12 cellular contexts compared by ENCODE assay signal in the genomic region with DNA sequence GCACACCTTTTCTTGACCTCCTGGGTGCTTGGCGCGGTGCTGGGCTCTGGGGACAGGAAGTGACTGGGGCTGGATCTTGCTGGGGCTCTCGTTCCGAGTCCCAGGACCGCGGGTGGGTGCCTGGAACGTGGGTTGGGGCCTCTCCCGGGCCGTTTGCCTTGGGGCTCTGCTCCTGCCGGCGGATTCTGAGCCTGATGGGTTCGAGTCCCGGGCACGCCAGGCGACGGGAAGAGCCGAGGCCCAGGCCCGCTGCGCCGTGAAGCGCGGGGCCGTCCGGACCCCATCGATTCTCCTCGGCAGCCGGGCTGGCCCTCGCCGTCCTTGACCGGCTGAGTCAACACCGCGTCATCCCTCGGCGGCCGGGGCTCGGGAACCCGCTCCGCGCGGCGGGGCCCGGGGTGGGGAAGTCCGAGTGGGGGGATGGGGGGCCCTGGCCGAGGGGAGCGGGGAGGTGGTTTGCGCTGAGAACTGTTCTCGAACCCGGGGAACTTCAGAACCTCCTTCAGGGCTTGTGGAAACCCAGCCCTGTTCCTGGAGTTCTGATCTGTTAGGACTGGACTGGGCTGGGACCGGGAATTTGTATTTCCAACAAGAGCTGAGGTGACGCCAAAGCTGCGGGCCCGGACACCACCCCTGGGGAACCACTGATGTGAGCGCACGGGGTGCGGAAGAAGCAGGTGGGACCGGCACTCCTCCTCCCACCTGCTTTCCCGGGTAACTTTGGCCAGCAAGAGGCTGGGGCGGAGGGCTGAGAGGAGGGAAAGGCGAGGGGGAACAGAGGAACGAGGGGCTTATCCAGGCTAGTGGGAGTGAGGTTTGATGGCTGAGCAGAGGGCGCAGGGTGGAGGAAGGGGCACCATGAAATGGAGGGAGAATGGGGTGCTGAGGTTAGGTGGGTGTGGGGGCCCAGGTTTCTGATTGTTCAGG. TPM values are rescaled to one million over a fixed set of nuclear protein-coding genes. Genes with fewer than 3 reads are reported as not detected.
DNase-seq lines count a peak whose midpoint lies in the region; ATAC-seq and TF ChIP-seq lines count a peak whose summit lies in the region.
"Had no signal": no experiment of that assay in that cellular context is flagged by ENCODE, and none has a peak within 500 bp of the region (broad histone marks: within the 10 kb centered on the region; RNA-seq: fewer than 3 reads in every experiment).

No MANE protein-coding gene starts in this region.

- peak overlapping the region; percentile 86 to 90 for H4K8ac ChIP-seq in IMR-90 (ENCODE audit: low read depth in 2 of 2, low read length in 2 of 2)

- peaks cover 20 to 22% of the 10 kb centered on the region in 2 donors for H3K36me3 Mint-ChIP-seq in naive B cell

- no peak for TF ChIP-seq EP300 in esophagus muscularis mucosa (IDR thresholded peaks at IDR 0.05)

- H4K20me1 ChIP-seq in IMR-90 (ENCODE audit: insufficient read depth, low read length) = 0 out of 2 replicates have a peak, but pooled peaks cover 3% of the 10 kb centered on the region

- peak overlapping the region in 4 of 8 donors; percentile 32 to 63 (median 45) for H3K4me3 Mint-ChIP-seq in naive B cell

- CTCF ChIA-PET in IMR-90 (lab: Yijun Ruan, JAX) = no interaction called here

- peak overlapping the region; percentile 83 for H3K4ac ChIP-seq in IMR-90 (ENCODE audit: low read depth, low read length)

- H3K79me1 ChIP-seq in IMR-90 (ENCODE audit: low read depth in 1 of 2, low read length in 2 of 2) = peaks cover 5 to 39% of the 10 kb centered on the region in 2 experiments; a peak in 3 of 4 replicates

- H3K27ac Mint-ChIP-seq in naive B cell = peak overlapping the region in 4 of 6 donors; percentile 24 to 83 (median 79)

- H3K27ac ChIP-seq in IMR-90 (ENCODE audit: insufficient read depth, low read length) (peak overlapping the region; percentile 82), esophagus muscularis mucosa (replicated peaks in 1 of 4) (peak overlapping the region in 3 of 4 donors; percentile 21 to 66 (median 38))
- H3K27ac ChIP-seq: lower lobe of right lung had no signal

- H3K4me1 ChIP-seq in IMR-90 (ENCODE audit: control insufficient read depth, insufficient read depth, low read length) (peaks cover 32% of the 10 kb centered on the region), esophagus muscularis mucosa (peaks cover 17 to 49% (median 38%) of the 10 kb centered on the region in 4 donors)

- H2BK5ac ChIP-seq in IMR-90 (ENCODE audit: low read depth, low read length, poor library complexity, severe bottlenecking) = peak overlapping the region; percentile 35

- in situ Hi-C loops in ACHN (cut with HindIII; ENCODE audit: low pct_ligation_motif_present, low pct_unique_long_range_greater_than_20kb, low sequenced_read_pairs) (no loop called here), IMR-90 (cut with MboI; ENCODE audit: low sequenced_read_pairs) (no loop called here)

- H3K18ac ChIP-seq in IMR-90 (ENCODE audit: low read depth, low read length) = peak overlapping the region; percentile 25

- WGBS in IMR-90 (ENCODE audit: extremely low coverage in 2 of 2, insufficient read length in 1 of 2), 2 experiments = 17% methylated on average over 25 of the region's 61 CpGs; no CpG with 5 or more reads in 1 of the 2 experiments
- 67% methylated on average over 18 of the region's 61 CpGs for WGBS in esophagus muscularis mucosa

- peak overlapping the region; percentile 84 for H3K9ac ChIP-seq in IMR-90 (ENCODE audit: low read depth, low read length)

- peaks cover 56 to 70% (median 69%) of the 10 kb centered on the region in 3 donors for H3K4me1 Mint-ChIP-seq in naive B cell

- TF ChIP-seq POLR2A in IMR-90 (IDR thresholded peaks at IDR 0.05; ENCODE audit: low read depth, low read length) (peak; percentile 50; the same call in 1 of the 2 replicates), esophagus muscularis mucosa (IDR thresholded peaks at IDR 0.05; ENCODE audit: low read depth) (no peak)

- peak overlapping the region; percentile 53; the same call in 1 of the 2 replicates for H3K56ac ChIP-seq in IMR-90 (ENCODE audit: extremely low read depth, insufficient read depth, low read length)

- peak overlapping the region; percentile 92 for H4K91ac ChIP-seq in IMR-90 (ENCODE audit: insufficient read depth, low read depth, low read length)

- peak overlapping the region; percentile 86 for H2AFZ ChIP-seq in IMR-90 (replicated peaks; ENCODE audit: low read length, poor library complexity)

- TF ChIP-seq CTCF in IMR-90 (conservative IDR thresholded peaks at IDR 0.05; ENCODE audit: low read depth, low read length) (no peak), esophagus muscularis mucosa (IDR thresholded peaks at IDR 0.05) (no peak)

- no peaks in the 10 kb centered on the region for H3K27me3 Mint-ChIP-seq in naive B cell

- H3K9me3 Mint-ChIP-seq in naive B cell = no peaks in the 10 kb centered on the region

- H2BK20ac ChIP-seq in IMR-90 (ENCODE audit: low read depth, low read length) = peak overlapping the region; percentile 57

- H3K36me3 ChIP-seq in IMR-90 (ENCODE audit: control insufficient read depth, insufficient read depth, low read length) (peaks cover 9% of the 10 kb centered on the region), esophagus muscularis mucosa (peaks cover 0 to 12% (median 0%) of the 10 kb centered on the region in 4 donors)

- POLR2A ChIA-PET in IMR-90 (lab: Charles Lee; ENCODE audit: unreplicated experiment) = no interaction called here

- H3K4me2 ChIP-seq in IMR-90 (ENCODE audit: low read depth, low read length) = peak overlapping the region; percentile 73

- H2BK15ac ChIP-seq in IMR-90 (ENCODE audit: low read depth, low read length) = peak overlapping the region; percentile 95; the same call in 2 of the 3 replicates

- peak overlapping the region; percentile 95 for H2BK120ac ChIP-seq in IMR-90 (ENCODE audit: low read depth, low read length)

- peak; percentile 83 for DNase-seq in ACHN
- peak; percentile 70 for DNase-seq in IMR-90
- DNase-seq in esophagus muscularis mucosa (ENCODE audit: extremely low spot score) = peak; percentile 87
- DNase-seq in naive B cell = no peak
- DNase-seq in putamen (ENCODE audit: low spot score) = no peak
- no peak for DNase-seq in activated CD4-positive, alpha-beta T cell treated with anti-CD3 and anti-CD28 coated beads for 48 hours
- DNase-seq in effector CD4-positive, alpha-beta T cell = no peak
- DNase-seq in activated T-cell treated with anti-CD3 and anti-CD28 coated beads, Interleukin-2, amount 50 U/mL, for 1 hour = no peak
- DNase-seq: activated CD4-positive, alpha-beta T cell treated with anti-CD3 and anti-CD28 coated beads, Interleukin-2, amount 50 U/mL, for 1 hour; cerebellar nuclear complex; lower lobe of right lung; PC-3 had no signal

- peak; percentile 87 for ATAC-seq in IMR-90 (ENCODE audit: low read depth)
- ATAC-seq in naive B cell (ENCODE audit: low read depth in 2 of 2) = no peak
- ATAC-seq: PC-3 had no signal

- no TSS peak for BruUV-seq in IMR-90 (replicated peaks; lab: Mats Ljungman, UMichigan)

- H3K9me1 ChIP-seq in IMR-90 (ENCODE audit: insufficient read depth, low read length) = peaks cover 3% of the 10 kb centered on the region; the same call in 1 of the 2 replicates

- intact Hi-C loops in IMR-90 (cut with micrococcal nuclease) = loop anchor here (2.0 kb wide), 1 partner anchor 105 kb away; no protein-coding TSS in a partner anchor
- intact Hi-C loops in esophagus muscularis mucosa (cut with DNase I) = loop anchor here (10.0 kb wide), 1 partner anchor 149 kb away; the partner anchor contains the start of gene EXOC6

- peak overlapping the region; percentile 91 for H4K5ac ChIP-seq in IMR-90 (ENCODE audit: low read depth, low read length)

- H3K27me3 ChIP-seq in IMR-90 (ENCODE audit: control insufficient read depth, insufficient read depth, low read length) (no peaks in the 10 kb centered on the region), esophagus muscularis mucosa (peaks cover 0 to 32% (median 2%) of the 10 kb centered on the region in 4 donors)

- peak overlapping the region; percentile 94 for H3K14ac ChIP-seq in IMR-90 (replicated peaks; ENCODE audit: low read depth, low read length)

- peak overlapping the region; percentile 58 for H3K23ac ChIP-seq in IMR-90 (ENCODE audit: low read depth, low read length)

- H3K4me3 ChIP-seq in IMR-90 (ENCODE audit: insufficient read depth, low read depth, low read length) (peak overlapping the region; percentile 47), esophagus muscularis mucosa (peak overlapping the region; percentile 10 to 49 (median 35))
- H3K4me3 ChIP-seq: lower lobe of right lung had no signal

- dilution Hi-C loops in IMR-90 (cut with HindIII; ENCODE audit: low sequenced_read_pairs, unreplicated experiment) = no loop called here

- H2AK9ac ChIP-seq in IMR-90 (replicated peaks; ENCODE audit: low read depth, low read length, poor library complexity) = peak overlapping the region; percentile 96

- peak overlapping the region; percentile 94 for H2AK5ac ChIP-seq in IMR-90 (ENCODE audit: low read depth, low read length)

- no peaks in the 10 kb centered on the region for H3K9me3 ChIP-seq in IMR-90 (ENCODE audit: control insufficient read depth, insufficient read depth, low read length)
- no peaks in the 10 kb centered on the region for H3K9me3 ChIP-seq in esophagus muscularis mucosa
- H3K9me3 ChIP-seq: lower lobe of right lung had no signal

- no peak for TF ChIP-seq RAD21 in IMR-90 (IDR thresholded peaks at IDR 0.05; ENCODE audit: low read length)

TF ChIP-seq in IMR-90, 13 proteins besides CTCF, POLR2A, EP300 and RAD21:
- TF ChIP-seq MXI1 (IDR thresholded peaks at IDR 0.05; ENCODE audit: borderline replicate concordance, low read depth, low read length) (no peak), RCOR1 (IDR thresholded peaks at IDR 0.05; ENCODE audit: insufficient replicate concordance, low read length) (no peak), CEBPB (IDR thresholded peaks at IDR 0.05; ENCODE audit: low read depth, low read length) (no peak), BHLHE40 (IDR thresholded peaks at IDR 0.05; ENCODE audit: low read depth, low read length) (no peak), MAZ (IDR thresholded peaks at IDR 0.05; ENCODE audit: borderline replicate concordance, low read depth, low read length) (peak; percentile 32; the same call in 1 of the 2 replicates), FOS (IDR thresholded peaks at IDR 0.05; ENCODE audit: low read depth, low read length) (peak; percentile 69)

RNA-seq across cellular contexts. Expression of gene HHEX, which starts 6.2 kb away (rescaled TPM):
- total RNA-seq in IMR-90 (2012; rRNA removed) (2.3 and 4.4 TPM in 2 replicates), esophagus muscularis mucosa (1 to 10 TPM; 4.6 to 8.6 (median 8.3) TPM)
- polyA plus RNA-seq in IMR-90 (2012; rRNA removed) (6.2 and 7.7 TPM in 2 replicates), naive B cell (ENCODE audit: low read depth in 6 of 6) (100 to 1,000 TPM; 140 to 208 (median 160) TPM)
- polyA plus RNA-seq in IMR-90 (2012; cell fraction: cytosol; rRNA removed) = 4.1 and 7.1 TPM in 2 replicates
- 10.6 and 10.9 TPM in 2 replicates for polyA plus RNA-seq in IMR-90 (2012; cell fraction: nucleus; rRNA removed; ENCODE audit: low replicate concordance)

Comparison
In these comparisons a context has a peak if more than half of its experiments do, and no peak if none do; other contexts are left out.
1. DNase-seq: peak in ACHN (single experiment), IMR-90 (single experiment) and esophagus muscularis mucosa (single experiment); none in naive B cell (single experiment), putamen (single experiment), activated CD4-positive, alpha-beta T cell treated with anti-CD3 and anti-CD28 coated beads for 48 hours (single experiment), effector CD4-positive, alpha-beta T cell (single experiment) and activated T-cell treated with anti-CD3 and anti-CD28 coated beads, Interleukin-2, amount 50 U/mL, for 1 hour (single experiment).